ENCODE assay signal across 27 cellular contexts in genomic region chr2:154570501-154570900, GRCh38.
"Had no signal": no experiment of that assay in that cellular context is flagged by ENCODE, and none has a peak within 500 bp of the region (broad histone marks: within the 10 kb centered on the region; RNA-seq: fewer than 3 reads in every experiment).

No MANE protein-coding gene starts in this region.

- H3K27ac ChIP-seq: neutrophil, pancreas, psoas muscle, right lobe of liver, sigmoid colon, stomach, thoracic aorta, thyroid gland, tibial nerve, upper lobe of left lung, vagina had no signal

- DNase-seq: natural killer cell; nucleus accumbens; pancreas; psoas muscle; right cardiac atrium; right lobe of liver; sigmoid colon; small intestine; stimulated activated CD4-positive, alpha-beta T cell treated with anti-CD3 and anti-CD28 coated beads, Interleukin-15, amount 100 ng/mL, for 24 hours; stimulated activated CD4-positive, alpha-beta T cell treated with anti-CD3 and anti-CD28 coated beads, Interleukin-2, amount 100 ng/mL, for 24 hours; stimulated activated CD4-positive, alpha-beta T cell treated with anti-CD3 and anti-CD28 coated beads, Interleukin-2, amount 100 ng/mL, for 48 hours; stimulated activated CD4-positive, alpha-beta T cell treated with anti-CD3 and anti-CD28 coated beads, Interleukin-4, amount 100 ng/mL, for 24 hours; stimulated activated naive B cell treated with anti-CD40 and anti-IgM and Interleukin-4, amounts not matched to agents 10 μg/mL and 1 μg/mL and 100 μg/mL, for 72 hours; stimulated activated naive CD4-positive, alpha-beta T cell treated with Interleukin-2 at 50 U/mL for 16 hours; stomach; thyroid gland; trophoblast cell had no signal

- H3K4me3 ChIP-seq: pancreas, psoas muscle, right lobe of liver, sigmoid colon, stomach, thoracic aorta, thyroid gland, tibial nerve, upper lobe of left lung, vagina had no signal

- H3K4me1 ChIP-seq: pancreas, psoas muscle, right lobe of liver, sigmoid colon, stomach, thyroid gland, tibial nerve, upper lobe of left lung, vagina had no signal

- H3K9me3 ChIP-seq: neutrophil, pancreas, psoas muscle, right lobe of liver, thoracic aorta, thyroid gland, vagina had no signal

- H3K27ac Mint-ChIP-seq: natural killer cell; nephron; progenitor cell of endocrine pancreas; stimulated activated effector memory CD8-positive, alpha-beta T cell treated with anti-CD3 and anti-CD28 coated beads, Interleukin-12 subunit alpha, Interleukin-12 subunit beta, amount 100 ng/mL, for 72 hours; stimulated activated naive B cell treated with anti-CD40 and anti-IgM and Interleukin-4, amounts not matched to agents 10 μg/mL and 1 μg/mL and 100 μg/mL, for 72 hours; stimulated activated naive CD8-positive, alpha-beta T cell treated with anti-CD3 and anti-CD28 coated beads, Interleukin-15, Interleukin-2, amounts not matched to agents 100 ng/mL and 50 ng/mL, for 24 hours had no signal

- H3K4me3 Mint-ChIP-seq: natural killer cell; nephron; stimulated activated effector memory CD8-positive, alpha-beta T cell treated with anti-CD3 and anti-CD28 coated beads, Interleukin-12 subunit alpha, Interleukin-12 subunit beta, amount 100 ng/mL, for 72 hours; stimulated activated naive B cell treated with anti-CD40 and anti-IgM and Interleukin-4, amounts not matched to agents 10 μg/mL and 1 μg/mL and 100 μg/mL, for 72 hours; stimulated activated naive CD8-positive, alpha-beta T cell treated with anti-CD3 and anti-CD28 coated beads, Interleukin-15, Interleukin-2, amounts not matched to agents 100 ng/mL and 50 ng/mL, for 24 hours had no signal

- H3K27me3 ChIP-seq: neutrophil, pancreas, right lobe of liver, sigmoid colon, stomach, thyroid gland, tibial nerve, upper lobe of left lung, vagina had no signal

- H3K36me3 ChIP-seq: neutrophil, pancreas, right lobe of liver, sigmoid colon, stomach, thoracic aorta, thyroid gland, tibial nerve, upper lobe of left lung, vagina had no signal

- H3K9me3 Mint-ChIP-seq: nephron; stimulated activated effector memory CD8-positive, alpha-beta T cell treated with anti-CD3 and anti-CD28 coated beads, Interleukin-12 subunit alpha, Interleukin-12 subunit beta, amount 100 ng/mL, for 72 hours had no signal

- ATAC-seq: natural killer cell; pancreas; psoas muscle; right cardiac atrium; right lobe of liver; stimulated activated effector memory CD8-positive, alpha-beta T cell treated with anti-CD3 and anti-CD28 coated beads, Interleukin-12 subunit alpha, Interleukin-12 subunit beta, amount 100 ng/mL, for 72 hours; stimulated activated naive B cell treated with anti-CD40 and anti-IgM and Interleukin-4, amounts not matched to agents 10 μg/mL and 1 μg/mL and 100 μg/mL, for 72 hours had no signal

- FAIRE-seq: pancreas, small intestine, urothelium cell line had no signal

- H3K27me3 Mint-ChIP-seq: progenitor cell of endocrine pancreas; stimulated activated naive B cell treated with anti-CD40 and anti-IgM and Interleukin-4, amounts not matched to agents 10 μg/mL and 1 μg/mL and 100 μg/mL, for 72 hours; stimulated activated naive CD8-positive, alpha-beta T cell treated with anti-CD3 and anti-CD28 coated beads, Interleukin-15, Interleukin-2, amounts not matched to agents 100 ng/mL and 50 ng/mL, for 24 hours had no signal

- H3K36me3 Mint-ChIP-seq: natural killer cell; stimulated activated effector memory CD8-positive, alpha-beta T cell treated with anti-CD3 and anti-CD28 coated beads, Interleukin-12 subunit alpha, Interleukin-12 subunit beta, amount 100 ng/mL, for 72 hours; stimulated activated naive B cell treated with anti-CD40 and anti-IgM and Interleukin-4, amounts not matched to agents 10 μg/mL and 1 μg/mL and 100 μg/mL, for 72 hours had no signal

- H3K4me1 Mint-ChIP-seq: natural killer cell; nephron; stimulated activated effector memory CD8-positive, alpha-beta T cell treated with anti-CD3 and anti-CD28 coated beads, Interleukin-12 subunit alpha, Interleukin-12 subunit beta, amount 100 ng/mL, for 72 hours; stimulated activated naive B cell treated with anti-CD40 and anti-IgM and Interleukin-4, amounts not matched to agents 10 μg/mL and 1 μg/mL and 100 μg/mL, for 72 hours had no signal
